Comparison of ENCODE assay signal across 1 cellular context in genomic region chr10:3784510-3785250, GRCh38.
A peak's percentile ranks its signal among the peaks of the same experiment; 100 is the strongest.
TF ChIP-seq lines count a peak whose summit lies in the region.

Gene KLF6, minus strand, starts transcription at chr10:3785209. Its CDS starts 195 bp downstream, at chr10:3785014.

TF ChIP-seq in HepG2, 621 proteins besides CTCF, POLR2A, EP300 and RAD21 (continued from another document and continues in another):
- 0 out of 2 replicates have a peak, but pooled peaks have one; percentile 20 for TF ChIP-seq PRDM15 (CRISPR knock-in tag; IDR thresholded peaks at IDR 0.05)
- no peak for TF ChIP-seq TRIM22 (IDR thresholded peaks at IDR 0.05)
- no peak for TF ChIP-seq RELA (CRISPR knock-in tag; IDR thresholded peaks at IDR 0.05)
- TF ChIP-seq MLLT10 (CRISPR knock-in tag; IDR thresholded peaks at IDR 0.05) = no peak
- TF ChIP-seq NKX3-1 (CRISPR knock-in tag; IDR thresholded peaks at IDR 0.05) = no peak
- peak; percentile 64 for TF ChIP-seq ZNF687 (CRISPR knock-in tag; IDR thresholded peaks at IDR 0.05)
- TF ChIP-seq HMG20A (CRISPR knock-in tag; IDR thresholded peaks at IDR 0.05; ENCODE audit: borderline replicate concordance) = 0 out of 2 replicates have a peak, but pooled peaks have one; percentile 2
- no peak for TF ChIP-seq RNF2 (conservative IDR thresholded peaks at IDR 0.05; ENCODE audit: low read depth)
- TF ChIP-seq ZNF720 (CRISPR knock-in tag; IDR thresholded peaks at IDR 0.05) = no peak
- peak; percentile 12; the same call in 1 of the 2 replicates for TF ChIP-seq ZSCAN25 (CRISPR knock-in tag; IDR thresholded peaks at IDR 0.05)
- no peak for TF ChIP-seq ZMAT5 (CRISPR knock-in tag; IDR thresholded peaks at IDR 0.05; ENCODE audit: borderline replicate concordance, low read depth)
- no peak for TF ChIP-seq MAFF (IDR thresholded peaks at IDR 0.05; ENCODE audit: low read depth, low read length)
- peak; percentile 78 for TF ChIP-seq UBTF (CRISPR knock-in tag; IDR thresholded peaks at IDR 0.05)
- 0 out of 2 replicates have a peak, but pooled peaks have one; percentile 4 for TF ChIP-seq RARA (CRISPR knock-in tag; IDR thresholded peaks at IDR 0.05)
- TF ChIP-seq HINFP (CRISPR knock-in tag; IDR thresholded peaks at IDR 0.05; ENCODE audit: low read depth) = peak; percentile 99
- TF ChIP-seq SOX6 (IDR thresholded peaks at IDR 0.05) = no peak
- TF ChIP-seq SOX6 (CRISPR knock-in tag; IDR thresholded peaks at IDR 0.05) = peak; percentile 35; the same call in 1 of the 2 replicates
- no peak for TF ChIP-seq ZNF280D (CRISPR knock-in tag; IDR thresholded peaks at IDR 0.05)
- TF ChIP-seq ZNF569 (CRISPR knock-in tag; IDR thresholded peaks at IDR 0.05; ENCODE audit: borderline replicate concordance) = no peak
- peak; percentile 63; the same call in 1 of the 2 replicates for TF ChIP-seq BCL3 (CRISPR knock-in tag; IDR thresholded peaks at IDR 0.05)
- TF ChIP-seq ZFP36L2 (CRISPR knock-in tag; IDR thresholded peaks at IDR 0.05) = no peak
- TF ChIP-seq RNF219 (CRISPR knock-in tag; IDR thresholded peaks at IDR 0.05) = no peak
- TF ChIP-seq ZNF235 (CRISPR knock-in tag; IDR thresholded peaks at IDR 0.05; ENCODE audit: borderline replicate concordance) = 0 out of 2 replicates have a peak, but pooled peaks have one; percentile 9
- 0 out of 2 replicates have a peak, but pooled peaks have one; percentile 22 for TF ChIP-seq ZNF180 (CRISPR knock-in tag; IDR thresholded peaks at IDR 0.05; ENCODE audit: borderline replicate concordance, low read depth)
- TF ChIP-seq BCL6 (CRISPR knock-in tag; IDR thresholded peaks at IDR 0.05) = peak; percentile 7; the same call in 1 of the 2 replicates
- no peak for TF ChIP-seq ZNF562 (CRISPR knock-in tag; IDR thresholded peaks at IDR 0.05; ENCODE audit: borderline replicate concordance)
- TF ChIP-seq ZNF891 (CRISPR knock-in tag; IDR thresholded peaks at IDR 0.05) = 0 out of 2 replicates have a peak, but pooled peaks have one; percentile 68
- TF ChIP-seq TCF7 (IDR thresholded peaks at IDR 0.05; ENCODE audit: low read depth) = no peak
- TF ChIP-seq JDP2 (CRISPR knock-in tag; IDR thresholded peaks at IDR 0.05; ENCODE audit: borderline replicate concordance) = no peak; the same call in 1 of the 2 replicates
- no peak for TF ChIP-seq ZNF781 (CRISPR knock-in tag; IDR thresholded peaks at IDR 0.05; ENCODE audit: borderline replicate concordance, not compliant biosample characterization)
